10 cellular contexts compared by ENCODE assay signal in genomic region chr20:43736588-43737091, GRCh38. TPM values are rescaled to one million over a fixed set of nuclear protein-coding genes. Genes with fewer than 3 reads are reported as not detected.
DNase-seq lines count a peak whose midpoint lies in the region; ATAC-seq and TF ChIP-seq lines count a peak whose summit lies in the region.
"Had no signal": no experiment of that assay in that cellular context is flagged by ENCODE, and none has a peak within 500 bp of the region (broad histone marks: within the 10 kb centered on the region; RNA-seq: fewer than 3 reads in every experiment).

No MANE protein-coding gene starts in this region.

- peaks cover 78% of the 10 kb centered on the region for H3K4me1 ChIP-seq in OCI-LY3 (ENCODE audit: low read length)
- H3K4me1 ChIP-seq: stomach had no signal

- H3K9me3 Mint-ChIP-seq in memory B cell (peaks cover 1% of the 10 kb centered on the region), progenitor cell of endocrine pancreas (ENCODE audit: low read depth) (no peaks in the 10 kb centered on the region)

- H3K27me3 Mint-ChIP-seq in memory B cell (no peaks in the 10 kb centered on the region), progenitor cell of endocrine pancreas (peaks cover 8% of the 10 kb centered on the region)

- H3K9me3 ChIP-seq in OCI-LY3 (ENCODE audit: insufficient read depth, low read length), result no peaks in the 10 kb centered on the region
- H3K9me3 ChIP-seq: stomach had no signal

- no peaks in the 10 kb centered on the region for H3K36me3 ChIP-seq in OCI-LY3 (replicated peaks; ENCODE audit: low read depth, low read length)
- H3K36me3 ChIP-seq: stomach had no signal

- H3K27ac ChIP-seq in OCI-LY3 (ENCODE audit: low read length), result peak overlapping the region; percentile 81
- H3K27ac ChIP-seq: stomach had no signal

- TF ChIP-seq CTCF in OCI-LY3 (IDR thresholded peaks at IDR 0.05; ENCODE audit: low read depth, low read length) (no peak), progenitor cell of endocrine pancreas (IDR thresholded peaks at IDR 0.05; ENCODE audit: unreplicated experiment) (no peak)

- H3K9ac ChIP-seq in OCI-LY3 (ENCODE audit: low read length), result peak overlapping the region; percentile 41

- peak; percentile 88 for ATAC-seq in GM18867 (IDR thresholded peaks at IDR 0.05; ENCODE audit: unreplicated experiment)
- ATAC-seq in HG02571 (IDR thresholded peaks at IDR 0.05; ENCODE audit: unreplicated experiment), result peak; percentile 69
- ATAC-seq in memory B cell (ENCODE audit: low read depth), result peak; percentile 61
- no peak for ATAC-seq in HG02588 (IDR thresholded peaks at IDR 0.05; ENCODE audit: unreplicated experiment)

- no peaks in the 10 kb centered on the region for H4K20me1 ChIP-seq in OCI-LY3 (ENCODE audit: insufficient read depth, low read length)

- no peaks in the 10 kb centered on the region for H3K27me3 ChIP-seq in OCI-LY3 (ENCODE audit: low read depth, low read length)

- no peaks in the 10 kb centered on the region for H3K79me2 ChIP-seq in OCI-LY3 (ENCODE audit: low read length)

- H2AFZ ChIP-seq in OCI-LY3 (ENCODE audit: low read depth, low read length), result no peak overlapping the region

- peak overlapping the region; percentile 60 for H3K4me2 ChIP-seq in OCI-LY3 (ENCODE audit: low read length)

- DNase-seq in memory B cell (ENCODE audit: low spot score in 2 of 2) (no peak), COLO829 (ENCODE audit: low spot score) (no peak), C1 segment of cervical spinal cord (lab: John Stamatoyannopoulos, UW) (no peak), progenitor cell of endocrine pancreas (ENCODE audit: low spot score, unreplicated experiment) (no peak)
- DNase-seq: NCI-H1694 treated with DMSO at 0.1 percent for 48 hours, stomach had no signal

- H3K4me3 ChIP-seq in OCI-LY3 (ENCODE audit: low read length), result peak overlapping the region; percentile 9
- H3K4me3 ChIP-seq: stomach had no signal

- H3K36me3 Mint-ChIP-seq in memory B cell, result no peaks in the 10 kb centered on the region
- no peaks in the 10 kb centered on the region for H3K36me3 Mint-ChIP-seq in progenitor cell of endocrine pancreas (ENCODE audit: insufficient read depth)

- H3K4me1 Mint-ChIP-seq in memory B cell (peaks cover 17% of the 10 kb centered on the region), progenitor cell of endocrine pancreas (ENCODE audit: low read depth) (peaks cover 3% of the 10 kb centered on the region)

- H3K4me3 Mint-ChIP-seq in memory B cell, result no peak overlapping the region
- H3K4me3 Mint-ChIP-seq in progenitor cell of endocrine pancreas (ENCODE audit: low read depth), result no peak overlapping the region

- H3K27ac Mint-ChIP-seq in memory B cell (no peak overlapping the region), progenitor cell of endocrine pancreas (no peak overlapping the region)

RNA-seq across cellular contexts. Expression of gene GTSF1L, which starts 9.8 kb away (rescaled TPM):
- total RNA-seq in progenitor cell of endocrine pancreas, result not detected in 2 replicates
- total RNA-seq: stomach had no signal
